ENCODE assay signal across 16 cellular contexts in the genomic region with DNA sequence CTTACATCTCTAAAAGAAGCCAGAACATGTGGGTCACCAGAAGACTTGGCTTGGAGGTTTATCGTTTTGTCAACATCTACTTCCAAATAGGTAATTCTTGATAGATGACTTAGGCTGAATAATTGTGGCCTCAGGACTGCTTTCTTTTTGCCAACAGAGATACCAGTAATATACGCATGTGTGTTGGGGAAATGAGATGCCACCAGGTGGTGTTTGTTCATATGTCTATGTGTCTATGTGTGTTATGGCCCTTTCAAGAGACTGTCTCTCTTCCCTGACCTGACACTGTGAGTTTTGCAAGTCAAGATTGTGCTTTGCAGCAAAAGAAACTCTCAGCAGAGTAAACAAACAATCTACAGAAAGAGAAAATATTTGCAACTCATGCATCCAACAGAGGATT. TPM values are rescaled to one million over a fixed set of nuclear protein-coding genes. Genes with fewer than 3 reads are reported as not detected.
A peak's percentile ranks its signal among the peaks of the same experiment; 100 is the strongest.
DNase-seq lines count a peak whose midpoint lies in the region; TF ChIP-seq lines count a peak whose summit lies in the region.
"Had no signal": no experiment of that assay in that cellular context is flagged by ENCODE, and none has a peak within 500 bp of the region (broad histone marks: within the 10 kb centered on the region; RNA-seq: fewer than 3 reads in every experiment).

No MANE protein-coding gene starts in this region.

- H3K9me3 Mint-ChIP-seq in activated T-helper 2 cell treated with anti-CD3 and anti-CD28 coated beads, Interferon-gamma antibody, Interleukin-2, Interleukin-4, amounts not matched to agents 10 μg/mL and 5 μg/mL and 100 μg/mL, durations not matched to agents 14 hours and 24 hours and 36 hours = peaks cover 3% of the 10 kb centered on the region
- H3K9me3 Mint-ChIP-seq: CD4-positive, CD25-positive, alpha-beta regulatory T cell; H9 had no signal

- no peak overlapping the region for H3K4me3 ChIP-seq in stomach
- H3K4me3 ChIP-seq: suprapubic skin had no signal

- 63 to 71% (median 64%) methylated on average over 2 of the region's 2 CpGs for WGBS in stomach, 5 donors

- H3K27ac ChIP-seq in stomach = no peak overlapping the region
- H3K27ac ChIP-seq: suprapubic skin had no signal

- no peaks in the 10 kb centered on the region for H3K36me3 Mint-ChIP-seq in activated T-helper 2 cell treated with anti-CD3 and anti-CD28 coated beads, Interferon-gamma antibody, Interleukin-2, Interleukin-4, amounts not matched to agents 10 μg/mL and 5 μg/mL and 100 μg/mL, durations not matched to agents 14 hours and 24 hours and 36 hours (ENCODE audit: low read depth)
- H3K36me3 Mint-ChIP-seq: CD4-positive, CD25-positive, alpha-beta regulatory T cell; WTC11 had no signal

- in situ Hi-C loops in ACHN (cut with HindIII; ENCODE audit: low pct_ligation_motif_present, low pct_unique_long_range_greater_than_20kb, low sequenced_read_pairs) (no loop called here), GM13977 (cut with MboI; ENCODE audit: low pct_unique_long_range_greater_than_20kb, low sequenced_read_pairs, unreplicated experiment) (no loop called here)

- no peaks in the 10 kb centered on the region for H3K4me1 ChIP-seq in stomach
- H3K4me1 ChIP-seq: suprapubic skin had no signal

- peaks cover 37% of the 10 kb centered on the region for H3K27me3 Mint-ChIP-seq in activated T-helper 2 cell treated with anti-CD3 and anti-CD28 coated beads, Interferon-gamma antibody, Interleukin-2, Interleukin-4, amounts not matched to agents 10 μg/mL and 5 μg/mL and 100 μg/mL, durations not matched to agents 14 hours and 24 hours and 36 hours (ENCODE audit: low read depth)

- DNase-seq in ACHN (peak; percentile 14), GM13977 (ENCODE audit: low spot score) (no peak), NCI-H1694 treated with DMSO at 0.1 percent for 48 hours (lab: John Stamatoyannopoulos, UW) (peak; percentile 97), NCI-H1048 (lab: John Stamatoyannopoulos, UW) (no peak), stomach (no peak), GM19240 (ENCODE audit: insufficient read length, low spot score) (no peak), amygdala (lab: John Stamatoyannopoulos, UW) (no peak)
- peak; percentile 11 for DNase-seq in activated T-helper 2 cell treated with anti-CD3 and anti-CD28 coated beads, Interferon-gamma antibody, Interleukin-2, Interleukin-4, amounts not matched to agents 10 μg/mL and 5 μg/mL and 100 μg/mL, durations not matched to agents 14 hours and 24 hours and 36 hours (ENCODE audit: low spot score)
- DNase-seq: endodermal cell; H9; stimulated activated CD4-positive, alpha-beta T cell treated with anti-CD3 and anti-CD28 coated beads, Interleukin-1b, Interleukin-23, amount 100 ng/mL, for 48 hours had no signal

- intact Hi-C loops in activated T-helper 2 cell treated with anti-CD3 and anti-CD28 coated beads, Interferon-gamma antibody, Interleukin-2, Interleukin-4, amounts not matched to agents 10 μg/mL and 5 μg/mL and 100 μg/mL, durations not matched to agents 14 hours and 24 hours and 36 hours (cut with micrococcal nuclease) = loop anchor here (1.0 to 5.0 kb wide), 4 partner anchors 46 to 144 kb away; a partner anchor contains a TSS
- intact Hi-C loops in stomach (cut with DNase I; ENCODE audit: low total_unique reads) = no loop called here

- no peak for TF ChIP-seq POLR2A in stomach (IDR thresholded peaks at IDR 0.05)

- no peaks in the 10 kb centered on the region for H3K27me3 ChIP-seq in stomach
- H3K27me3 ChIP-seq: suprapubic skin had no signal

- H3K4me3 Mint-ChIP-seq in activated T-helper 2 cell treated with anti-CD3 and anti-CD28 coated beads, Interferon-gamma antibody, Interleukin-2, Interleukin-4, amounts not matched to agents 10 μg/mL and 5 μg/mL and 100 μg/mL, durations not matched to agents 14 hours and 24 hours and 36 hours (ENCODE audit: low read depth) = no peak overlapping the region
- H3K4me3 Mint-ChIP-seq: activated naive CD8-positive, alpha-beta T cell; CD4-positive, CD25-positive, alpha-beta regulatory T cell; endodermal cell; H9; WTC11 had no signal

- peaks cover 0 to 2% (median 0%) of the 10 kb centered on the region in 4 donors for H3K9me3 ChIP-seq in stomach
- H3K9me3 ChIP-seq: suprapubic skin had no signal

- no peak overlapping the region for H3K27ac Mint-ChIP-seq in activated T-helper 2 cell treated with anti-CD3 and anti-CD28 coated beads, Interferon-gamma antibody, Interleukin-2, Interleukin-4, amounts not matched to agents 10 μg/mL and 5 μg/mL and 100 μg/mL, durations not matched to agents 14 hours and 24 hours and 36 hours
- H3K27ac Mint-ChIP-seq: activated naive CD8-positive, alpha-beta T cell; CD4-positive, CD25-positive, alpha-beta regulatory T cell; endodermal cell; H9; WTC11 had no signal

- no peak for TF ChIP-seq EP300 in stomach (IDR thresholded peaks at IDR 0.05)

- no peaks in the 10 kb centered on the region for H3K36me3 ChIP-seq in stomach
- H3K36me3 ChIP-seq: suprapubic skin had no signal

- peak; percentile 10 for TF ChIP-seq CTCF in GM13977 (IDR thresholded peaks at IDR 0.05; ENCODE audit: extremely low read depth, insufficient read depth, missing control alignments)
- no peak for TF ChIP-seq CTCF in stomach (IDR thresholded peaks at IDR 0.05)

- H3K4me1 Mint-ChIP-seq in activated T-helper 2 cell treated with anti-CD3 and anti-CD28 coated beads, Interferon-gamma antibody, Interleukin-2, Interleukin-4, amounts not matched to agents 10 μg/mL and 5 μg/mL and 100 μg/mL, durations not matched to agents 14 hours and 24 hours and 36 hours (ENCODE audit: low read depth) = peaks cover 8% of the 10 kb centered on the region
- H3K4me1 Mint-ChIP-seq: CD4-positive, CD25-positive, alpha-beta regulatory T cell; endodermal cell; H9; WTC11 had no signal

RNA-seq across cellular contexts. Expression of a gene that starts 31.6 kb away (rescaled TPM):
- not detected in 2 replicates for total RNA-seq in activated T-helper 2 cell treated with anti-CD3 and anti-CD28 coated beads, Interferon-gamma antibody, Interleukin-2, Interleukin-4, amounts not matched to agents 10 μg/mL and 5 μg/mL and 100 μg/mL, durations not matched to agents 14 hours and 24 hours and 36 hours
- total RNA-seq in stomach = not detected
- polyA plus RNA-seq in stomach = not detected
- total RNA-seq: CD4-positive, CD25-positive, alpha-beta regulatory T cell; endodermal cell; H9; NCI-H460; suprapubic skin; WTC11 had no signal
- polyA plus RNA-seq: CD4-positive, CD25-positive, alpha-beta regulatory T cell had no signal

RNA-seq across cellular contexts. Expression of a gene that starts 47.2 kb away (rescaled TPM):
- total RNA-seq in activated T-helper 2 cell treated with anti-CD3 and anti-CD28 coated beads, Interferon-gamma antibody, Interleukin-2, Interleukin-4, amounts not matched to agents 10 μg/mL and 5 μg/mL and 100 μg/mL, durations not matched to agents 14 hours and 24 hours and 36 hours = 54.8 and 58.9 TPM in 2 replicates
- total RNA-seq in stomach = 10 to 100 TPM in 3 of 5 donors, 1 to 10 TPM in 1, not detected in 1; 8.9 to 50.7 (median 11.9) TPM
- 10 to 100 TPM in 2 of 3 donors, 1 to 10 TPM in 1; 8.6 to 12.2 (median 10.4) TPM for polyA plus RNA-seq in stomach

Comparison
In these comparisons a context has a peak if more than half of its experiments do, and no peak if none do; other contexts are left out.
1. DNase-seq: peak in ACHN (single experiment), NCI-H1694 treated with DMSO at 0.1 percent for 48 hours (single experiment) and activated T-helper 2 cell treated with anti-CD3 and anti-CD28 coated beads, Interferon-gamma antibody, Interleukin-2, Interleukin-4, amounts not matched to agents 10 μg/mL and 5 μg/mL and 100 μg/mL, durations not matched to agents 14 hours and 24 hours and 36 hours (single experiment); none in GM13977 (single experiment), NCI-H1048 (single experiment), stomach (single experiment), GM19240 (single experiment) and amygdala (0 of 56).